In the genomic region with DNA sequence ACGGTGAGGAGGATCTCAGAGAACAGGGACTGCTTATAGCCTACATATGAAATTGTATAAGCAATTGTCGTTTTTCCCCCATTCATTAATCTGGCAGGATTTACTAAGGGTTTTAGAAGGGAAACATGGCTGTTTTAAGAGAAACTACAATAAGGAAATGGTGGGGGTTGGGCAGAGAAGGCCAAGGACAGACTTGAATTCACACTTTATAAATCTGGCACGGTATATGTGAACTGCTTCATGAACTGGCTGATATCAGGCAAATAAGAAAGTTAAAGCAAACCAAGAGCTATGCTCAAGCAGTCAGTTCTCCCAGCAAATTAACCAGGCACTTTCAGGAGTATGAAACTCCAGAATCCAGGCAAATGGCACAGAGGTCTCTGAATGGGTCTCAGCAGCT, we compare ENCODE assay signal across 12 cellular contexts.
A peak's percentile ranks its signal among the peaks of the same experiment; 100 is the strongest.
DNase-seq lines count a peak whose midpoint lies in the region; ATAC-seq, FAIRE-seq and TF ChIP-seq lines count a peak whose summit lies in the region.
"Had no signal": no experiment of that assay in that cellular context is flagged by ENCODE, and none has a peak within 500 bp of the region (broad histone marks: within the 10 kb centered on the region; RNA-seq: fewer than 3 reads in every experiment).

No MANE protein-coding gene starts in this region.

- H3K4me1 ChIP-seq in HepG2 (ENCODE audit: insufficient read depth, low read length) = peaks cover 43% of the 10 kb centered on the region
- H3K4me1 ChIP-seq in right lobe of liver = no peaks in the 10 kb centered on the region
- H3K4me1 ChIP-seq in hepatocyte (ENCODE audit: insufficient read depth) = peaks cover 25% of the 10 kb centered on the region
- no peaks in the 10 kb centered on the region for H3K4me1 ChIP-seq in psoas muscle
- H3K4me1 ChIP-seq in vagina = peaks cover 27% of the 10 kb centered on the region

- H3K27me3 ChIP-seq in HepG2 (ENCODE audit: control insufficient read depth in 1 of 2, insufficient read depth in 2 of 2, low read length in 2 of 2) (peaks cover 0 to 4% of the 10 kb centered on the region in 2 experiments; a peak in 3 of 5 replicates), right lobe of liver (no peaks in the 10 kb centered on the region), hepatocyte (no peaks in the 10 kb centered on the region), psoas muscle (ENCODE audit: insufficient read depth in 3 of 3, low read length in 2 of 3) (no peaks in the 10 kb centered on the region), vagina (no peaks in the 10 kb centered on the region)

- ATAC-seq in HepG2 (no peak), right lobe of liver (no peak), psoas muscle (no peak), HG02840 (IDR thresholded peaks at IDR 0.05; ENCODE audit: low FRiP score, unreplicated experiment) (no peak), HG02970 (IDR thresholded peaks at IDR 0.05; ENCODE audit: low FRiP score, unreplicated experiment) (no peak), HG02852 (IDR thresholded peaks at IDR 0.05; ENCODE audit: unreplicated experiment) (no peak)

- no peak overlapping the region for H3K4me3 ChIP-seq in HepG2 (replicated peaks in 1 of 3; ENCODE audit: insufficient read depth in 1 of 3, low read depth in 2 of 3, low read length in 3 of 3)
- H3K4me3 ChIP-seq in right lobe of liver = no peak overlapping the region
- H3K4me3 ChIP-seq in hepatocyte = no peak overlapping the region
- no peak overlapping the region for H3K4me3 ChIP-seq in psoas muscle
- H3K4me3 ChIP-seq in vagina = peak overlapping the region in 1 of 2 donors; percentile 13

- H3K9ac ChIP-seq in HepG2 (ENCODE audit: insufficient read depth, low read depth, low read length) = no peak overlapping the region

- H3K36me3 ChIP-seq in HepG2 (replicated peaks in 1 of 2; ENCODE audit: control insufficient read depth in 1 of 2, insufficient read depth in 2 of 2, low read length in 2 of 2) (no peaks in the 10 kb centered on the region), right lobe of liver (no peaks in the 10 kb centered on the region), hepatocyte (replicated peaks; ENCODE audit: insufficient read depth, low read depth) (no peaks in the 10 kb centered on the region), psoas muscle (ENCODE audit: insufficient read depth in 1 of 2, low read depth in 1 of 2) (no peaks in the 10 kb centered on the region), vagina (no peaks in the 10 kb centered on the region)

- POLR2A ChIA-PET in HepG2 (lab: Yijun Ruan, JAX) = no interaction called here

- intact Hi-C loops in HepG2 (cut with micrococcal nuclease; ENCODE audit: unreplicated experiment) = no loop called here
- intact Hi-C loops in right lobe of liver (cut with DNase I) = no loop called here
- intact Hi-C loops in psoas muscle (cut with DNase I) = loop anchor here in 1 of 2 donors (10.0 kb wide), 1 partner anchor 258 kb away; a partner anchor contains a TSS
- intact Hi-C loops in vagina (cut with DNase I) = no loop called here

- TF ChIP-seq RAD21 in HepG2 (CRISPR knock-in tag; IDR thresholded peaks at IDR 0.05) = no peak

- peak overlapping the region; percentile 35 for H3K4me2 ChIP-seq in HepG2 (ENCODE audit: low read depth, low read length)
- peak overlapping the region; percentile 33 for H3K4me2 ChIP-seq in hepatocyte

- no peak for FAIRE-seq in HepG2 (lab: Jason Lieb, UNC)
- FAIRE-seq: H54, small intestine had no signal

- no peak for DNase-seq in HepG2 (ENCODE audit: low spot score)
- DNase-seq in right lobe of liver = no peak
- DNase-seq in hepatocyte (ENCODE audit: low spot score) = no peak
- DNase-seq in psoas muscle = no peak
- DNase-seq in vagina (ENCODE audit: extremely low spot score in 2 of 2) = no peak
- DNase-seq: activated CD4-positive, CD25-positive, alpha-beta regulatory T cell; activated CD8-positive, alpha-beta memory T cell treated with anti-CD3 and anti-CD28 coated beads, Interleukin-2, amount 50 U/mL, for 48 hours; small intestine had no signal

- in situ Hi-C loops in HepG2 (cut with HindIII; ENCODE audit: extremely low pct_ligation_motif_present, low pct_unique_long_range_greater_than_20kb) = no loop called here

- no peak for TF ChIP-seq EP300 in HepG2 (IDR thresholded peaks at IDR 0.05; ENCODE audit: low read depth in 2 of 2, low read length in 2 of 2)
- no peak for TF ChIP-seq EP300 in HepG2 (CRISPR knock-in tag; IDR thresholded peaks at IDR 0.05; ENCODE audit: borderline replicate concordance)

- 48% methylated on average over 3 of the region's 3 CpGs for WGBS in HepG2 (ENCODE audit: low lambda C conversion rate)
- WGBS in right lobe of liver (ENCODE audit: insufficient coverage, low coverage, low lambda C conversion rate, missing lambda C conversion rate) = 68% methylated on average over 3 of the region's 3 CpGs
- WGBS in hepatocyte (ENCODE audit: low lambda C conversion rate, missing lambda C conversion rate) = 48% methylated on average over 3 of the region's 3 CpGs
- 39 to 46% (median 41%) methylated on average over 3 of the region's 3 CpGs for WGBS in psoas muscle, 3 donors

- H3K79me2 ChIP-seq in HepG2 (ENCODE audit: insufficient read depth, low read length) (no peaks in the 10 kb centered on the region), hepatocyte (no peaks in the 10 kb centered on the region)

- H4K20me1 ChIP-seq in HepG2 (ENCODE audit: insufficient read depth, low read length) (no peaks in the 10 kb centered on the region), hepatocyte (ENCODE audit: insufficient read depth, poor library complexity, severe bottlenecking) (no peaks in the 10 kb centered on the region)

- TF ChIP-seq POLR2A in HepG2 (IDR thresholded peaks at IDR 0.05; ENCODE audit: insufficient read depth in 1 of 2, low read depth in 2 of 2, low read length in 2 of 2) = no peak
- no peak for TF ChIP-seq POLR2A in right lobe of liver (IDR thresholded peaks at IDR 0.05)
- no peak for TF ChIP-seq POLR2A in vagina (IDR thresholded peaks at IDR 0.05)

- CTCF ChIA-PET in HepG2 (lab: Yijun Ruan, JAX; ENCODE audit: low intra/inter-chr PET ratio, low total read pairs) = no interaction called here

- H3K27ac ChIP-seq in HepG2 (ENCODE audit: extremely low read length, insufficient read depth, low read length) (no peak overlapping the region), right lobe of liver (no peak overlapping the region), hepatocyte (peak overlapping the region; percentile 76), psoas muscle (peak overlapping the region; percentile 24), vagina (peak overlapping the region; percentile 28)

- TF ChIP-seq CTCF in HepG2 (CRISPR knock-in tag; IDR thresholded peaks at IDR 0.05) (no peak), right lobe of liver (IDR thresholded peaks at IDR 0.05) (no peak), hepatocyte (IDR thresholded peaks at IDR 0.05; ENCODE audit: poor library complexity) (no peak), psoas muscle (IDR thresholded peaks at IDR 0.05) (no peak), vagina (IDR thresholded peaks at IDR 0.05) (no peak)

- H3K9me2 ChIP-seq in hepatocyte (replicated peaks; ENCODE audit: insufficient read depth) = no peaks in the 10 kb centered on the region

- BruUV-seq in HepG2 (replicated peaks; lab: Mats Ljungman, UMichigan) = no TSS peak

- H3K9me3 ChIP-seq in HepG2 (ENCODE audit: low read length) = no peaks in the 10 kb centered on the region
- H3K9me3 ChIP-seq in right lobe of liver = no peaks in the 10 kb centered on the region
- no peaks in the 10 kb centered on the region for H3K9me3 ChIP-seq in hepatocyte (ENCODE audit: low read depth)
- no peaks in the 10 kb centered on the region for H3K9me3 ChIP-seq in psoas muscle
- no peaks in the 10 kb centered on the region for H3K9me3 ChIP-seq in vagina

- no peak overlapping the region for H2AFZ ChIP-seq in HepG2 (ENCODE audit: low read length)
- peak overlapping the region; percentile 17 for H2AFZ ChIP-seq in hepatocyte

TF ChIP-seq in HepG2, 621 proteins besides CTCF, POLR2A, EP300 and RAD21:
- TF ChIP-seq PAX8 (CRISPR knock-in tag; IDR thresholded peaks at IDR 0.05; ENCODE audit: borderline replicate concordance) = no peak

Comparison
In these comparisons a context has a peak if more than half of its experiments do, and no peak if none do; other contexts are left out.
1. H3K27ac ChIP-seq: peak in hepatocyte (single experiment), psoas muscle (single experiment) and vagina (single experiment); none in HepG2 (single experiment) and right lobe of liver (0 of 3).